ENCODE assay signal across 7 cellular contexts in the genomic region with DNA sequence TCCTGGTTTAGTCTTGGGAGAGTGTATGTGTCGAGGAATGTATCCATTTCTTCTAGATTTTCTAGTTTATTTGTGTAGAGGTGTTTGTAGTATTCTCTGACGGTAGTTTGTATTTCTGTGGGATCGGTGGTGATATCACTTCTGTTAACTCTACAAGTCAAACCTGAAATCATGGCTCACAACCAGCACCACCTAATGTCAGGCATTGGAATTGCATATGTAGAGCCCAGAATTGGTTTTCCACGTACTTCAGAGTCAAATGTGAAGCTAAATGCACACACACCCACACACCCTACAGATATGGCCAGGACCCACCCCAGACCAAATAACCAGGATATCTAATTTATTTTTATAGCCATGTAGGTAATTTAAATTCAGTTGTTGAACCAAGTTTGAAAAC.
DNase-seq lines count a peak whose midpoint lies in the region; ATAC-seq and TF ChIP-seq lines count a peak whose summit lies in the region.
"Not testable (repeated sequence)": the region's sequence is repeated elsewhere in the genome, so short reads cannot be mapped to it uniquely, and the experiment has no call there.

No MANE protein-coding gene starts in this region.

- H4K20me1 ChIP-seq in OCI-LY3 (ENCODE audit: insufficient read depth, low read length) = not testable (repeated sequence)

- H3K4me1 ChIP-seq in OCI-LY3 (ENCODE audit: low read length) = not testable (repeated sequence)

- in situ Hi-C loops in G401 (cut with HindIII; ENCODE audit: low sequenced_read_pairs); astrocyte of the spinal cord (cut with HindIII; ENCODE audit: low sequenced_read_pairs): not testable (repeated sequence)

- H3K27ac ChIP-seq in OCI-LY3 (ENCODE audit: low read length) = not testable (repeated sequence)

- H3K27me3 ChIP-seq in OCI-LY3 (ENCODE audit: low read depth, low read length) = not testable (repeated sequence)

- not testable (repeated sequence) for H3K79me2 ChIP-seq in OCI-LY3 (ENCODE audit: low read length)

- H3K36me3 ChIP-seq in OCI-LY3 (replicated peaks; ENCODE audit: low read depth, low read length) = not testable (repeated sequence)

- H3K4me3 ChIP-seq in OCI-LY3 (ENCODE audit: low read length); astrocyte of the spinal cord (ENCODE audit: low read depth, low read length): not testable (repeated sequence)

- H3K9me3 ChIP-seq in OCI-LY3 (ENCODE audit: insufficient read depth, low read length) = not testable (repeated sequence)

- H2AFZ ChIP-seq in OCI-LY3 (ENCODE audit: low read depth, low read length) = not testable (repeated sequence)

- peak; percentile 23 for DNase-seq in G401 (ENCODE audit: low spot score)
- DNase-seq in astrocyte of the spinal cord (ENCODE audit: low read depth, low spot score) = not testable (repeated sequence)
- DNase-seq in globus pallidus (ENCODE audit: low spot score) = peak; percentile 16
- peak; percentile 1 for DNase-seq in lung microvascular endothelial cell (ENCODE audit: low read depth in 2 of 2)

- H3K9ac ChIP-seq in OCI-LY3 (ENCODE audit: low read length) = not testable (repeated sequence)

- ATAC-seq in GM21529 (IDR thresholded peaks at IDR 0.05; ENCODE audit: unreplicated experiment) = peak; percentile 67

- peak overlapping the region; percentile 36 for H3K4me2 ChIP-seq in OCI-LY3 (ENCODE audit: low read length)

- TF ChIP-seq CTCF in LNCAP (IDR thresholded peaks at IDR 0.05) = peak; percentile 46
- peak; percentile 54 for TF ChIP-seq CTCF in OCI-LY3 (IDR thresholded peaks at IDR 0.05; ENCODE audit: low read depth, low read length)
- peak; percentile 10 for TF ChIP-seq CTCF in astrocyte of the spinal cord (IDR thresholded peaks at IDR 0.05; ENCODE audit: low read depth, low read length)
